ENCODE assay signal across 1 cellular context in the genomic region with DNA sequence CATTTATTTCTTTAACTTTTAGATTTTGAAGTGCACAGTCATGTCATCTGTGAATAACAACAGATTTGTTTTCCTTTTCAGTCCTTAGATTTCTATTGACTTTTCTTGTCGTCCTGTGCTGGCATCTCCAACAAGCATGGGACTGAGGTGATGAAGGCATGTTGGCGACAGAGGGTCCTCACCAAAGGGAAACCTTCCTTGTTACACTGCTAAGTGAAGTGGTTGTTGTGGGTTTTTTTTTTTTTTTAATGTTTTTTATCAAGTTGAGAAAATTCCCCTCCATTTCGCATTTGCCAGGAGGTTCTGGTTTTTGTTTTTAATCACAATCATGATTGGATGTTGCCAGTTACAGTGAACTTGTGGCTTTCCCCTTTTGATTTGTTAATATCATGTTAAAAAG.
TF ChIP-seq lines count a peak whose summit lies in the region.

No MANE protein-coding gene starts in this region.

TF ChIP-seq in GM12878, 131 proteins besides CTCF, POLR2A, EP300 and RAD21:
- TF ChIP-seq GABPA (IDR thresholded peaks at IDR 0.05; ENCODE audit: low read depth) (no peak), RUNX3 (IDR thresholded peaks at IDR 0.05; ENCODE audit: low read length) (peak; percentile 33; the same call in 1 of the 2 replicates)
